ENCODE assay signal across 13 cellular contexts in genomic region chr6:33691456-33692077, GRCh38. TPM values are rescaled to one million over a fixed set of nuclear protein-coding genes. Genes with fewer than 3 reads are reported as not detected.
A peak's percentile ranks its signal among the peaks of the same experiment; 100 is the strongest.
DNase-seq lines count a peak whose midpoint lies in the region; FAIRE-seq and TF ChIP-seq lines count a peak whose summit lies in the region.
"Had no signal": no experiment of that assay in that cellular context is flagged by ENCODE, and none has a peak within 500 bp of the region (broad histone marks: within the 10 kb centered on the region; RNA-seq: fewer than 3 reads in every experiment).

No MANE protein-coding gene starts in this region.

- H3K27me3 ChIP-seq in SJSA1 (replicated peaks), result no peaks in the 10 kb centered on the region
- H3K27me3 ChIP-seq in cardiac muscle cell, result no peaks in the 10 kb centered on the region
- H3K27me3 ChIP-seq in small intestine (ENCODE audit: control insufficient read depth in 2 of 2, insufficient read depth in 2 of 2, low read length in 2 of 2), result no peaks in the 10 kb centered on the region
- H3K27me3 ChIP-seq: body of pancreas had no signal

- no peak overlapping the region for H3K4me3 ChIP-seq in SJSA1
- no peak overlapping the region for H3K4me3 ChIP-seq in cardiac muscle cell
- no peak overlapping the region for H3K4me3 ChIP-seq in small intestine (ENCODE audit: low read depth in 1 of 2, low read length in 2 of 2)
- H3K4me3 ChIP-seq: body of pancreas had no signal

- peaks cover 53% of the 10 kb centered on the region for H3K36me3 Mint-ChIP-seq in T-helper 2 cell treated with Interferon-gamma antibody and Interleukin-4, amounts not matched to agents 5 μg/mL and 100 μg/mL, for 36 hours (ENCODE audit: low read depth)
- H3K36me3 Mint-ChIP-seq in progenitor cell of endocrine pancreas (ENCODE audit: insufficient read depth), result peaks cover 10% of the 10 kb centered on the region

- H3K9me3 ChIP-seq in SJSA1 (replicated peaks) (no peaks in the 10 kb centered on the region), cardiac muscle cell (ENCODE audit: low read depth) (no peaks in the 10 kb centered on the region), small intestine (ENCODE audit: control insufficient read depth, low read depth) (no peaks in the 10 kb centered on the region)
- H3K9me3 ChIP-seq: body of pancreas had no signal

- H3K27ac Mint-ChIP-seq in T-helper 2 cell treated with Interferon-gamma antibody and Interleukin-4, amounts not matched to agents 5 μg/mL and 100 μg/mL, for 36 hours, result peak overlapping the region; percentile 52
- H3K27ac Mint-ChIP-seq in progenitor cell of endocrine pancreas, result peak overlapping the region; percentile 67

- no peaks in the 10 kb centered on the region for H3K9me3 Mint-ChIP-seq in T-helper 2 cell treated with Interferon-gamma antibody and Interleukin-4, amounts not matched to agents 5 μg/mL and 100 μg/mL, for 36 hours
- no peaks in the 10 kb centered on the region for H3K9me3 Mint-ChIP-seq in progenitor cell of endocrine pancreas (ENCODE audit: low read depth)

- peak overlapping the region; percentile 96 for H3K27ac ChIP-seq in SJSA1
- H3K27ac ChIP-seq in cardiac muscle cell, result peak overlapping the region; percentile 91
- no peak overlapping the region for H3K27ac ChIP-seq in small intestine (ENCODE audit: low read depth in 1 of 2, low read length in 1 of 2)
- H3K27ac ChIP-seq: body of pancreas, KMS-11 had no signal

- H3K4me3 Mint-ChIP-seq in T-helper 2 cell treated with Interferon-gamma antibody and Interleukin-4, amounts not matched to agents 5 μg/mL and 100 μg/mL, for 36 hours, result no peak overlapping the region
- no peak overlapping the region for H3K4me3 Mint-ChIP-seq in progenitor cell of endocrine pancreas (ENCODE audit: low read depth)

- peaks cover 36% of the 10 kb centered on the region for H3K4me1 Mint-ChIP-seq in T-helper 2 cell treated with Interferon-gamma antibody and Interleukin-4, amounts not matched to agents 5 μg/mL and 100 μg/mL, for 36 hours (ENCODE audit: low read depth)
- H3K4me1 Mint-ChIP-seq in progenitor cell of endocrine pancreas (ENCODE audit: low read depth), result peaks cover 10% of the 10 kb centered on the region

- DNase-seq in T-helper 2 cell treated with Interferon-gamma antibody and Interleukin-4, amounts not matched to agents 5 μg/mL and 100 μg/mL, for 36 hours (ENCODE audit: low spot score), result no peak
- DNase-seq in T-helper 2 cell (no peak), SJSA1 (ENCODE audit: low read depth in 1 of 2, low spot score in 2 of 2) (no peak), cardiac muscle cell (ENCODE audit: low read depth in 1 of 2, low spot score in 1 of 2) (no peak), progenitor cell of endocrine pancreas (ENCODE audit: low spot score, unreplicated experiment) (no peak), NCI-H128 (lab: John Stamatoyannopoulos, UW; ENCODE audit: unreplicated experiment) (no peak), SIG-M5 (lab: John Stamatoyannopoulos, UW) (no peak), small intestine (no peak)
- DNase-seq: body of pancreas; NCI-H187 treated with DMSO at 0.1 percent for 48 hours; stimulated activated CD4-positive, alpha-beta T cell treated with anti-CD3 and anti-CD28 coated beads, Interleukin-12 subunit alpha, Interleukin-12 subunit beta, amount 100 ng/mL, for 4 hours had no signal

- TF ChIP-seq CTCF in cardiac muscle cell (IDR thresholded peaks at IDR 0.05; ENCODE audit: low read depth, low read length) (no peak), progenitor cell of endocrine pancreas (IDR thresholded peaks at IDR 0.05; ENCODE audit: unreplicated experiment) (no peak)

- no peaks in the 10 kb centered on the region for H3K27me3 Mint-ChIP-seq in T-helper 2 cell treated with Interferon-gamma antibody and Interleukin-4, amounts not matched to agents 5 μg/mL and 100 μg/mL, for 36 hours (ENCODE audit: low read depth)
- H3K27me3 Mint-ChIP-seq in progenitor cell of endocrine pancreas, result no peaks in the 10 kb centered on the region

- H3K36me3 ChIP-seq in SJSA1, result peaks cover 79% of the 10 kb centered on the region
- no peaks in the 10 kb centered on the region for H3K36me3 ChIP-seq in cardiac muscle cell
- H3K36me3 ChIP-seq in small intestine (ENCODE audit: control insufficient read depth in 2 of 2, insufficient read depth in 2 of 2, low read length in 2 of 2), result peaks cover 15 to 48% of the 10 kb centered on the region in 2 donors

- no peak for FAIRE-seq in small intestine (lab: Jason Lieb, UNC)
- FAIRE-seq: A204.1 had no signal

- H3K4me1 ChIP-seq in SJSA1 (replicated peaks) (peaks cover 77% of the 10 kb centered on the region), cardiac muscle cell (ENCODE audit: low read depth) (peaks cover 43% of the 10 kb centered on the region), small intestine (ENCODE audit: control insufficient read depth in 2 of 2, insufficient read depth in 1 of 2, low read depth in 1 of 2, low read length in 1 of 2) (no peaks in the 10 kb centered on the region)
- H3K4me1 ChIP-seq: body of pancreas had no signal

- WGBS in small intestine, 3 donors, result 88 to 95% (median 93%) methylated on average over 14 to 15 of the region's 15 CpGs

RNA-seq across cellular contexts. Expression of gene UQCC2, which starts 19.9 kb away (rescaled TPM):
- total RNA-seq in SJSA1 (2014; rRNA removed; shearing (Covaris generic)), result 79.4 and 99.2 TPM in 2 replicates
- total RNA-seq in cardiac muscle cell (35.7 and 40.1 TPM in 2 replicates), progenitor cell of endocrine pancreas (97.2 and 99.4 TPM in 2 replicates)
- polyA plus RNA-seq in cardiac muscle cell (216 and 232 TPM in 2 replicates), small intestine (10 to 100 TPM; 36.5 to 51.7 (median 36.7) TPM)

RNA-seq across cellular contexts. Expression of gene IP6K3, which starts 55.1 kb away (rescaled TPM):
- total RNA-seq in SJSA1 (2014; rRNA removed; shearing (Covaris generic)), result 5.2 and 5.3 TPM in 2 replicates
- total RNA-seq in cardiac muscle cell, result 3.9 and 5.0 TPM in 2 replicates
- polyA plus RNA-seq in cardiac muscle cell, result 2.9 TPM in 2 replicates
- 0.14 and 0.29 TPM in 2 replicates for total RNA-seq in progenitor cell of endocrine pancreas
- 1 to 10 TPM in 1 of 3 donors, under 1 TPM in 2; 0.54 to 1.0 (median 0.89) TPM for polyA plus RNA-seq in small intestine
- total RNA-seq: body of pancreas had no signal

Comparison
In these comparisons a context has a peak if more than half of its experiments do, and no peak if none do; other contexts are left out.
1. H3K27ac ChIP-seq: peak in SJSA1 (single experiment) and cardiac muscle cell (single experiment); none in small intestine (0 of 2).